In genomic region chr6:28399370-28400121, GRCh38 we compare ENCODE assay signal across 1 cellular context.
A peak's percentile ranks its signal among the peaks of the same experiment; 100 is the strongest.
TF ChIP-seq lines count a peak whose summit lies in the region.

TSS of gene ZSCAN12 (minus strand) at chr6:28399747. CDS start at chr6:28398405, 1,342 bp downstream.

TF ChIP-seq in K562, 482 proteins besides CTCF, POLR2A, EP300 and RAD21 (continued from another document):
- peak; percentile 67; the same call in 1 of the 2 replicates for TF ChIP-seq ZHX1 (conservative IDR thresholded peaks at IDR 0.05; ENCODE audit: low read length)
- TF ChIP-seq GABPB1 (CRISPR knock-in tag; IDR thresholded peaks at IDR 0.05), result peak; percentile 99
- 0 out of 2 replicates have a peak, but pooled peaks have one; percentile 21 for TF ChIP-seq ZC3H8 (IDR thresholded peaks at IDR 0.05)
- peak; percentile 70; the same call in 1 of the 2 replicates for TF ChIP-seq ZNF76 (CRISPR knock-in tag; IDR thresholded peaks at IDR 0.05; ENCODE audit: borderline replicate concordance)
- peak; percentile 94 for TF ChIP-seq ADNP (tag; IDR thresholded peaks at IDR 0.05)
- TF ChIP-seq BRCA1 (IDR thresholded peaks at IDR 0.05), result no peak
- no peak for TF ChIP-seq BRCA1 (CRISPR knock-in tag; IDR thresholded peaks at IDR 0.05)
- peak; percentile 87 for TF ChIP-seq FOXM1 (IDR thresholded peaks at IDR 0.05; ENCODE audit: low read depth)
- no peak for TF ChIP-seq FOXM1 (CRISPR knock-in tag; IDR thresholded peaks at IDR 0.05; ENCODE audit: low read depth)
- TF ChIP-seq CHD7 (IDR thresholded peaks at IDR 0.05; ENCODE audit: low read depth, low read length), result no peak
- no peak for TF ChIP-seq ID3 (CRISPR knock-in tag; IDR thresholded peaks at IDR 0.05)
- peak; percentile 90 for TF ChIP-seq ID3 (tag; IDR thresholded peaks at IDR 0.05)
- no peak for TF ChIP-seq USF2 (CRISPR knock-in tag; IDR thresholded peaks at IDR 0.05)
- TF ChIP-seq ZBTB2 (IDR thresholded peaks at IDR 0.05), result peak; percentile 53; the same call in 1 of the 2 replicates
- TF ChIP-seq RFX1 (IDR thresholded peaks at IDR 0.05), result no peak
- TF ChIP-seq ZNF143 (CRISPR knock-in tag; IDR thresholded peaks at IDR 0.05), result no peak
- peak; percentile 100 for TF ChIP-seq ETV1 (tag; conservative IDR thresholded peaks at IDR 0.05; ENCODE audit: low read depth)
- peak; percentile 86 for TF ChIP-seq CHD1 (IDR thresholded peaks at IDR 0.05; ENCODE audit: low read length)
- TF ChIP-seq NFIC (IDR thresholded peaks at IDR 0.05), result peak; percentile 72
- peak; percentile 17 to 87 (median 63) for TF ChIP-seq YY1 (IDR thresholded peaks at IDR 0.05; ENCODE audit: borderline replicate concordance in 1 of 3, control insufficient read depth in 1 of 3, extremely low read depth in 1 of 3, insufficient read depth in 3 of 3, insufficient read length in 1 of 3, insufficient replicate concordance in 2 of 3, low read depth in 1 of 3, low read length in 2 of 3)
TF ChIP-seq in K562: peak in this region for 250.
